In the genomic region with DNA sequence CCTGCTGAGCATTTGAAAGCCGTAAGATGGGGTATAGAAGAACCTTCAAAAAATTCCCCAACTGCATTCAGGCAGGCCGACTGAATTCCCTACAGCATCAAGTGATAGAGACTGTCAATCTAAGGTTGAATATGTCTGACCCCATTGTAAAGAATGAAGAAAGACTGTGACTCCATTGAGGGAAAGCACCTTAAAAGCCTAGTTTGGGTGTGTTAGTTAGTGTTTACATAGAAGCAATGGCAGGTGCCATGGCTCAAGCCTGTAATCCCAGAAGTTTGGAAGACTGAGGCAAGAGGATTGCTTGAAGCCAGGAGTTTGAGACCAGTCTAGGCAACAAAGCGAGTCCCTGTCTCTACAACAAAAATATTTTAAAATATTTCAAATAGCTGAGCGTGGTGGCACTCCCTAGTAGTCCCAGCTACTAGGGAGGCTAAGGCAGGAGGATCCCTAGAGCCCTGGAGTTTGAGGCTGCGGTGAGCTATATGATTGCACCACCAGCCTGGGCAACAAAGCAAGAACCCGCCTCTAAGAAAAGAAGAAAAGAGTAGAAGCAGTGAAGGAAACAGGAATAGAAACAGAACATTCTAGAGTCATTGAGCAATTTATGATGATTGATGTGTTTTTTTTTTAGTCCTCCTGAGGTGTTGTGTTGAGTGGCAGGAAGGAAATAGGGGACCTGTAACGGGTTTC, we compare ENCODE assay signal across 1 cellular context.
TF ChIP-seq lines count a peak whose summit lies in the region.

No MANE protein-coding gene starts in this region.

TF ChIP-seq in K562, 482 proteins besides CTCF, POLR2A, EP300 and RAD21 (continued from another document and continues in another):
- TF ChIP-seq, protein P1, sequence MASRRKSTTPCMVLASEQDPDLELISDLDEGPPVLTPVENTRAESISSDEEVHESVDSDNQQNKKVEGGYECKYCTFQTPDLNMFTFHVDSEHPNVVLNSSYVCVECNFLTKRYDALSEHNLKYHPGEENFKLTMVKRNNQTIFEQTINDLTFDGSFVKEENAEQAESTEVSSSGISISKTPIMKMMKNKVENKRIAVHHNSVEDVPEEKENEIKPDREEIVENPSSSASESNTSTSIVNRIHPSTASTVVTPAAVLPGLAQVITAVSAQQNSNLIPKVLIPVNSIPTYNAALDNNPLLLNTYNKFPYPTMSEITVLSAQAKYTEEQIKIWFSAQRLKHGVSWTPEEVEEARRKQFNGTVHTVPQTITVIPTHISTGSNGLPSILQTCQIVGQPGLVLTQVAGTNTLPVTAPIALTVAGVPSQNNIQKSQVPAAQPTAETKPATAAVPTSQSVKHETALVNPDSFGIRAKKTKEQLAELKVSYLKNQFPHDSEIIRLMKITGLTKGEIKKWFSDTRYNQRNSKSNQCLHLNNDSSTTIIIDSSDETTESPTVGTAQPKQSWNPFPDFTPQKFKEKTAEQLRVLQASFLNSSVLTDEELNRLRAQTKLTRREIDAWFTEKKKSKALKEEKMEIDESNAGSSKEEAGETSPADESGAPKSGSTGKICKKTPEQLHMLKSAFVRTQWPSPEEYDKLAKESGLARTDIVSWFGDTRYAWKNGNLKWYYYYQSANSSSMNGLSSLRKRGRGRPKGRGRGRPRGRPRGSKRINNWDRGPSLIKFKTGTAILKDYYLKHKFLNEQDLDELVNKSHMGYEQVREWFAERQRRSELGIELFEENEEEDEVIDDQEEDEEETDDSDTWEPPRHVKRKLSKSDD (conservative IDR thresholded peaks at IDR 0.05; ENCODE audit: low read length): no peak
- TF ChIP-seq HCFC1 (IDR thresholded peaks at IDR 0.05; ENCODE audit: low read depth, low read length) (no peak), KDM5B (IDR thresholded peaks at IDR 0.05; ENCODE audit: insufficient replicate concordance, low read depth, low read length) (no peak), RHOXF2B (CRISPR knock-in tag; conservative IDR thresholded peaks at IDR 0.05) (no peak), YY1 (IDR thresholded peaks at IDR 0.05; ENCODE audit: borderline replicate concordance in 1 of 3, control insufficient read depth in 1 of 3, extremely low read depth in 1 of 3, insufficient read depth in 3 of 3, insufficient read length in 1 of 3, insufficient replicate concordance in 2 of 3, low read depth in 1 of 3, low read length in 2 of 3) (no peak), ZSCAN29 (IDR thresholded peaks at IDR 0.05) (no peak), EHMT2 (IDR thresholded peaks at IDR 0.05) (peak; percentile 18; the same call in 1 of the 2 replicates), SMAD4 (CRISPR knock-in tag; conservative IDR thresholded peaks at IDR 0.05) (0 out of 2 replicates have a peak, but pooled peaks have one; percentile 30), MAFK (IDR thresholded peaks at IDR 0.05; ENCODE audit: low read length) (0 out of 2 replicates have a peak, but pooled peaks have one; percentile 1), SIRT6 (IDR thresholded peaks at IDR 0.05; ENCODE audit: low read depth, low read length) (no peak), ZNF184 (CRISPR knock-in tag; IDR thresholded peaks at IDR 0.05) (no peak), ZNF766 (CRISPR knock-in tag; conservative IDR thresholded peaks at IDR 0.05) (peak; percentile 56; the same call in 1 of the 2 replicates), SNRNP70 (optimal IDR thresholded peaks at IDR 0.05; ENCODE audit: low read depth, low read length) (no peak), CBFA2T2 (conservative IDR thresholded peaks at IDR 0.05) (no peak), POLR2B (IDR thresholded peaks at IDR 0.05; ENCODE audit: low read depth, partially characterized antibody) (peak; percentile 29), KLF1 (tag; IDR thresholded peaks at IDR 0.05) (no peak), ZNF778 (CRISPR knock-in tag; IDR thresholded peaks at IDR 0.05) (no peak), DDX20 (tag; IDR thresholded peaks at IDR 0.05; ENCODE audit: low read depth) (no peak), ILK (tag; IDR thresholded peaks at IDR 0.05; ENCODE audit: borderline replicate concordance, low read depth) (no peak), PCBP1 (IDR thresholded peaks at IDR 0.05; ENCODE audit: low read depth, low read length, poor library complexity, severe bottlenecking) (no peak), EWSR1 (IDR thresholded peaks at IDR 0.05; ENCODE audit: borderline replicate concordance, low read depth, partially characterized antibody) (no peak), HSF4 (CRISPR knock-in tag; IDR thresholded peaks at IDR 0.05; ENCODE audit: borderline replicate concordance) (0 out of 2 replicates have a peak, but pooled peaks have one; percentile 35), ZNF696 (CRISPR knock-in tag; conservative IDR thresholded peaks at IDR 0.05) (no peak), NRF1 (conservative IDR thresholded peaks at IDR 0.05 in 1 of 2, IDR thresholded peaks at IDR 0.05 in 1 of 2) (no peak; a peak in 1 of 4 replicates), ZKSCAN8 (CRISPR knock-in tag; IDR thresholded peaks at IDR 0.05) (peak; percentile 65; the same call in 1 of the 2 replicates), HLTF (IDR thresholded peaks at IDR 0.05) (no peak), ZZZ3 (IDR thresholded peaks at IDR 0.05) (no peak), NCOA6 (IDR thresholded peaks at IDR 0.05) (no peak), FOXK2 (conservative IDR thresholded peaks at IDR 0.05 in 1 of 2, IDR thresholded peaks at IDR 0.05 in 1 of 2; ENCODE audit: low read depth in 2 of 2) (no peak), NFE2L1 (tag; IDR thresholded peaks at IDR 0.05; ENCODE audit: borderline replicate concordance, low read depth) (no peak), EP400 (IDR thresholded peaks at IDR 0.05) (no peak), CEBPG (CRISPR knock-in tag; IDR thresholded peaks at IDR 0.05) (peak; percentile 51; the same call in 1 of the 2 replicates), CEBPG (tag; conservative IDR thresholded peaks at IDR 0.05 in 1 of 2, IDR thresholded peaks at IDR 0.05 in 1 of 2) (peak; percentile 89 to 91), SOX6 (IDR thresholded peaks at IDR 0.05) (no peak), TSC22D4 (tag; IDR thresholded peaks at IDR 0.05) (no peak), FOSL1 (tag; conservative IDR thresholded peaks at IDR 0.05) (no peak), HDAC2 (IDR thresholded peaks at IDR 0.05) (no peak), CHCHD3 (CRISPR knock-in tag; IDR thresholded peaks at IDR 0.05) (no peak), FOXK1 (CRISPR knock-in tag; IDR thresholded peaks at IDR 0.05; ENCODE audit: borderline replicate concordance) (no peak), CHD2 (IDR thresholded peaks at IDR 0.05; ENCODE audit: low read depth, low read length) (no peak), ZNF41 (CRISPR knock-in tag; conservative IDR thresholded peaks at IDR 0.05) (no peak), POLR2G (IDR thresholded peaks at IDR 0.05; ENCODE audit: low read depth, low read length) (no peak), MED1 (CRISPR knock-in tag; IDR thresholded peaks at IDR 0.05; ENCODE audit: borderline replicate concordance) (no peak), FOS (IDR thresholded peaks at IDR 0.05; ENCODE audit: extremely low read depth, insufficient read length) (no peak), CBX3 (IDR thresholded peaks at IDR 0.05; ENCODE audit: borderline replicate concordance in 1 of 2, low read length in 2 of 2) (no peak), SRSF3 (IDR thresholded peaks at IDR 0.05; ENCODE audit: insufficient read depth, low read length) (no peak), ZNF3 (CRISPR knock-in tag; IDR thresholded peaks at IDR 0.05) (no peak)
- TF ChIP-seq, protein P2, sequence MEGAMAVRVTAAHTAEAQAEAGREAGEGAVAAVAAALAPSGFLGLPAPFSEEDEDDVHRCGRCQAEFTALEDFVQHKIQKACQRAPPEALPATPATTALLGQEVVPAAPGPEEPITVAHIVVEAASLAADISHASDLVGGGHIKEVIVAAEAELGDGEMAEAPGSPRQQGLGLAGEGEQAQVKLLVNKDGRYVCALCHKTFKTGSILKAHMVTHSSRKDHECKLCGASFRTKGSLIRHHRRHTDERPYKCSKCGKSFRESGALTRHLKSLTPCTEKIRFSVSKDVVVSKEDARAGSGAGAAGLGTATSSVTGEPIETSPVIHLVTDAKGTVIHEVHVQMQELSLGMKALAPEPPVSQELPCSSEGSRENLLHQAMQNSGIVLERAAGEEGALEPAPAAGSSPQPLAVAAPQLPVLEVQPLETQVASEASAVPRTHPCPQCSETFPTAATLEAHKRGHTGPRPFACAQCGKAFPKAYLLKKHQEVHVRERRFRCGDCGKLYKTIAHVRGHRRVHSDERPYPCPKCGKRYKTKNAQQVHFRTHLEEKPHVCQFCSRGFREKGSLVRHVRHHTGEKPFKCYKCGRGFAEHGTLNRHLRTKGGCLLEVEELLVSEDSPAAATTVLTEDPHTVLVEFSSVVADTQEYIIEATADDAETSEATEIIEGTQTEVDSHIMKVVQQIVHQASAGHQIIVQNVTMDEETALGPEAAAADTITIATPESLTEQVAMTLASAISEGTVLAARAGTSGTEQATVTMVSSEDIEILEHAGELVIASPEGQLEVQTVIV (CRISPR knock-in tag; IDR thresholded peaks at IDR 0.05; ENCODE audit: borderline replicate concordance): no peak
- TF ChIP-seq, protein P3, sequence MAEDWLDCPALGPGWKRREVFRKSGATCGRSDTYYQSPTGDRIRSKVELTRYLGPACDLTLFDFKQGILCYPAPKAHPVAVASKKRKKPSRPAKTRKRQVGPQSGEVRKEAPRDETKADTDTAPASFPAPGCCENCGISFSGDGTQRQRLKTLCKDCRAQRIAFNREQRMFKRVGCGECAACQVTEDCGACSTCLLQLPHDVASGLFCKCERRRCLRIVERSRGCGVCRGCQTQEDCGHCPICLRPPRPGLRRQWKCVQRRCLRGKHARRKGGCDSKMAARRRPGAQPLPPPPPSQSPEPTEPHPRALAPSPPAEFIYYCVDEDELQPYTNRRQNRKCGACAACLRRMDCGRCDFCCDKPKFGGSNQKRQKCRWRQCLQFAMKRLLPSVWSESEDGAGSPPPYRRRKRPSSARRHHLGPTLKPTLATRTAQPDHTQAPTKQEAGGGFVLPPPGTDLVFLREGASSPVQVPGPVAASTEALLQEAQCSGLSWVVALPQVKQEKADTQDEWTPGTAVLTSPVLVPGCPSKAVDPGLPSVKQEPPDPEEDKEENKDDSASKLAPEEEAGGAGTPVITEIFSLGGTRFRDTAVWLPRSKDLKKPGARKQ (CRISPR knock-in tag; IDR thresholded peaks at IDR 0.05): no peak
- TF ChIP-seq, protein P4, sequence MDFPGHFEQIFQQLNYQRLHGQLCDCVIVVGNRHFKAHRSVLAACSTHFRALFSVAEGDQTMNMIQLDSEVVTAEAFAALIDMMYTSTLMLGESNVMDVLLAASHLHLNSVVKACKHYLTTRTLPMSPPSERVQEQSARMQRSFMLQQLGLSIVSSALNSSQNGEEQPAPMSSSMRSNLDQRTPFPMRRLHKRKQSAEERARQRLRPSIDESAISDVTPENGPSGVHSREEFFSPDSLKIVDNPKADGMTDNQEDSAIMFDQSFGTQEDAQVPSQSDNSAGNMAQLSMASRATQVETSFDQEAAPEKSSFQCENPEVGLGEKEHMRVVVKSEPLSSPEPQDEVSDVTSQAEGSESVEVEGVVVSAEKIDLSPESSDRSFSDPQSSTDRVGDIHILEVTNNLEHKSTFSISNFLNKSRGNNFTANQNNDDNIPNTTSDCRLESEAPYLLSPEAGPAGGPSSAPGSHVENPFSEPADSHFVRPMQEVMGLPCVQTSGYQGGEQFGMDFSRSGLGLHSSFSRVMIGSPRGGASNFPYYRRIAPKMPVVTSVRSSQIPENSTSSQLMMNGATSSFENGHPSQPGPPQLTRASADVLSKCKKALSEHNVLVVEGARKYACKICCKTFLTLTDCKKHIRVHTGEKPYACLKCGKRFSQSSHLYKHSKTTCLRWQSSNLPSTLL (IDR thresholded peaks at IDR 0.05): no peak
- TF ChIP-seq, protein P5, sequence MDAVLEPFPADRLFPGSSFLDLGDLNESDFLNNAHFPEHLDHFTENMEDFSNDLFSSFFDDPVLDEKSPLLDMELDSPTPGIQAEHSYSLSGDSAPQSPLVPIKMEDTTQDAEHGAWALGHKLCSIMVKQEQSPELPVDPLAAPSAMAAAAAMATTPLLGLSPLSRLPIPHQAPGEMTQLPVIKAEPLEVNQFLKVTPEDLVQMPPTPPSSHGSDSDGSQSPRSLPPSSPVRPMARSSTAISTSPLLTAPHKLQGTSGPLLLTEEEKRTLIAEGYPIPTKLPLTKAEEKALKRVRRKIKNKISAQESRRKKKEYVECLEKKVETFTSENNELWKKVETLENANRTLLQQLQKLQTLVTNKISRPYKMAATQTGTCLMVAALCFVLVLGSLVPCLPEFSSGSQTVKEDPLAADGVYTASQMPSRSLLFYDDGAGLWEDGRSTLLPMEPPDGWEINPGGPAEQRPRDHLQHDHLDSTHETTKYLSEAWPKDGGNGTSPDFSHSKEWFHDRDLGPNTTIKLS (IDR thresholded peaks at IDR 0.05; ENCODE audit: borderline replicate concordance, low read depth): no peak
- TF ChIP-seq, protein P6, sequence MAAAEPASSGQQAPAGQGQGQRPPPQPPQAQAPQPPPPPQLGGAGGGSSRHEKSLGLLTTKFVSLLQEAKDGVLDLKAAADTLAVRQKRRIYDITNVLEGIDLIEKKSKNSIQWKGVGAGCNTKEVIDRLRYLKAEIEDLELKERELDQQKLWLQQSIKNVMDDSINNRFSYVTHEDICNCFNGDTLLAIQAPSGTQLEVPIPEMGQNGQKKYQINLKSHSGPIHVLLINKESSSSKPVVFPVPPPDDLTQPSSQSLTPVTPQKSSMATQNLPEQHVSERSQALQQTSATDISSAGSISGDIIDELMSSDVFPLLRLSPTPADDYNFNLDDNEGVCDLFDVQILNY (CRISPR knock-in tag; IDR thresholded peaks at IDR 0.05): no peak
- TF ChIP-seq, protein P7, sequence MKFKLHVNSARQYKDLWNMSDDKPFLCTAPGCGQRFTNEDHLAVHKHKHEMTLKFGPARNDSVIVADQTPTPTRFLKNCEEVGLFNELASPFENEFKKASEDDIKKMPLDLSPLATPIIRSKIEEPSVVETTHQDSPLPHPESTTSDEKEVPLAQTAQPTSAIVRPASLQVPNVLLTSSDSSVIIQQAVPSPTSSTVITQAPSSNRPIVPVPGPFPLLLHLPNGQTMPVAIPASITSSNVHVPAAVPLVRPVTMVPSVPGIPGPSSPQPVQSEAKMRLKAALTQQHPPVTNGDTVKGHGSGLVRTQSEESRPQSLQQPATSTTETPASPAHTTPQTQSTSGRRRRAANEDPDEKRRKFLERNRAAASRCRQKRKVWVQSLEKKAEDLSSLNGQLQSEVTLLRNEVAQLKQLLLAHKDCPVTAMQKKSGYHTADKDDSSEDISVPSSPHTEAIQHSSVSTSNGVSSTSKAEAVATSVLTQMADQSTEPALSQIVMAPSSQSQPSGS (CRISPR knock-in tag; IDR thresholded peaks at IDR 0.05): no peak
- TF ChIP-seq, protein P8, sequence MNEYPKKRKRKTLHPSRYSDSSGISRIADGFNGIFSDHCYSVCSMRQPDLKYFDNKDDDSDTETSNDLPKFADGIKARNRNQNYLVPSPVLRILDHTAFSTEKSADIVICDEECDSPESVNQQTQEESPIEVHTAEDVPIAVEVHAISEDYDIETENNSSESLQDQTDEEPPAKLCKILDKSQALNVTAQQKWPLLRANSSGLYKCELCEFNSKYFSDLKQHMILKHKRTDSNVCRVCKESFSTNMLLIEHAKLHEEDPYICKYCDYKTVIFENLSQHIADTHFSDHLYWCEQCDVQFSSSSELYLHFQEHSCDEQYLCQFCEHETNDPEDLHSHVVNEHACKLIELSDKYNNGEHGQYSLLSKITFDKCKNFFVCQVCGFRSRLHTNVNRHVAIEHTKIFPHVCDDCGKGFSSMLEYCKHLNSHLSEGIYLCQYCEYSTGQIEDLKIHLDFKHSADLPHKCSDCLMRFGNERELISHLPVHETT (CRISPR knock-in tag; conservative IDR thresholded peaks at IDR 0.05 in 1 of 2, IDR thresholded peaks at IDR 0.05 in 1 of 2): 0 out of 4 replicates have a peak, but pooled peaks of 1 of the 2 experiments have one; percentile 0
- TF ChIP-seq, protein P9, sequence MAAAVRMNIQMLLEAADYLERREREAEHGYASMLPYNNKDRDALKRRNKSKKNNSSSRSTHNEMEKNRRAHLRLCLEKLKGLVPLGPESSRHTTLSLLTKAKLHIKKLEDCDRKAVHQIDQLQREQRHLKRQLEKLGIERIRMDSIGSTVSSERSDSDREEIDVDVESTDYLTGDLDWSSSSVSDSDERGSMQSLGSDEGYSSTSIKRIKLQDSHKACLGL (CRISPR knock-in tag; IDR thresholded peaks at IDR 0.05; ENCODE audit: borderline replicate concordance, poor library complexity, severe bottlenecking): no peak
